17 cellular contexts compared by ENCODE assay signal in genomic region chr1:227546055-227546454, GRCh38. TPM values are rescaled to one million over a fixed set of nuclear protein-coding genes. Genes with fewer than 3 reads are reported as not detected.
A peak's percentile ranks its signal among the peaks of the same experiment; 100 is the strongest.
DNase-seq lines count a peak whose midpoint lies in the region; ATAC-seq, FAIRE-seq and TF ChIP-seq lines count a peak whose summit lies in the region.
"Had no signal": no experiment of that assay in that cellular context is flagged by ENCODE, and none has a peak within 500 bp of the region (broad histone marks: within the 10 kb centered on the region; RNA-seq: fewer than 3 reads in every experiment).

No MANE protein-coding gene starts in this region.

- H3K9me3 ChIP-seq in H9 (ENCODE audit: control insufficient read depth, low read depth, low read length) (no peaks in the 10 kb centered on the region), kidney (ENCODE audit: control insufficient read depth in 1 of 2, low read length in 2 of 2) (no peaks in the 10 kb centered on the region)
- H3K9me3 ChIP-seq: Caco-2 had no signal

- no peak overlapping the region for H3K27ac Mint-ChIP-seq in H9

- no peak overlapping the region for H4K5ac ChIP-seq in H9 (ENCODE audit: insufficient read length, low read depth, low read length)

- H3K4me3 ChIP-seq in kidney (ENCODE audit: low read length in 2 of 2) = no peak overlapping the region
- H3K4me3 ChIP-seq: BLaER1, GM12878 had no signal

- H3K14ac ChIP-seq in H9 (ENCODE audit: insufficient read depth, low read length) = no peak overlapping the region

- H2AFZ ChIP-seq in H9 (ENCODE audit: low read length) = no peak overlapping the region

- H2AK5ac ChIP-seq in H9 (ENCODE audit: insufficient read length, low read length) = no peak overlapping the region

- H3K27me3 Mint-ChIP-seq in H9 (ENCODE audit: low read depth) = peaks cover 17% of the 10 kb centered on the region

- H2BK15ac ChIP-seq in H9 (ENCODE audit: low read depth, low read length) = no peak overlapping the region

- no peak overlapping the region for H3K4ac ChIP-seq in H9 (ENCODE audit: low read depth, low read length)

- no peak overlapping the region for H2BK12ac ChIP-seq in H9 (ENCODE audit: insufficient read length, low read depth, low read length)

- H3K9me3 Mint-ChIP-seq in H9 = peaks cover 12 to 15% of the 10 kb centered on the region in 2 experiments

- H3K27ac ChIP-seq in H9 (ENCODE audit: insufficient read length, low read depth, low read length) = no peak overlapping the region
- no peak overlapping the region for H3K27ac ChIP-seq in kidney (ENCODE audit: low read depth in 2 of 2, low read length in 2 of 2)
- H3K27ac ChIP-seq: BLaER1 had no signal

- H3K4me1 Mint-ChIP-seq in H9 = peaks cover 0 to 4% of the 10 kb centered on the region in 2 experiments; a peak in 3 of 4 replicates

- H3K9ac ChIP-seq in H9 (ENCODE audit: extremely low read depth, insufficient read length, low read length) (no peak overlapping the region), kidney (ENCODE audit: low read length in 2 of 2) (no peak overlapping the region)
- H3K9ac ChIP-seq: BLaER1 had no signal

- H3K36me3 ChIP-seq in kidney (ENCODE audit: control insufficient read depth in 1 of 2, insufficient read depth in 2 of 2, low read length in 2 of 2) = no peaks in the 10 kb centered on the region
- H3K36me3 ChIP-seq: BLaER1 had no signal

- no peak overlapping the region for H3K18ac ChIP-seq in H9 (ENCODE audit: insufficient read length, low read depth, low read length)

- H3K4me3 Mint-ChIP-seq in H9 = no peak overlapping the region
- H3K4me3 Mint-ChIP-seq: CD8-positive, alpha-beta memory T cell had no signal

- no peak for ATAC-seq in sciatic nerve
- no peak for ATAC-seq in HG03457 (IDR thresholded peaks at IDR 0.05; ENCODE audit: unreplicated experiment)
- ATAC-seq: GM12878 had no signal

- H3T11ph ChIP-seq in H9 (ENCODE audit: low read length) = no peak overlapping the region

- no CpG with 5 or more reads among the region's 5 CpGs for WGBS in H9 (ENCODE audit: extremely low coverage, insufficient read length, low lambda C conversion rate)

- no peak for FAIRE-seq in kidney (lab: Jason Lieb, UNC)
- FAIRE-seq: GM12878, GM18507, H54, HTR-8/SVneo had no signal

- no peaks in the 10 kb centered on the region for H3K4me1 ChIP-seq in H9 (ENCODE audit: insufficient read depth, low read length)
- peaks cover 0 to 13% of the 10 kb centered on the region in 2 donors for H3K4me1 ChIP-seq in kidney (ENCODE audit: control insufficient read depth in 1 of 2, insufficient read depth in 1 of 2, low read depth in 1 of 2, low read length in 2 of 2)
- H3K4me1 ChIP-seq: Caco-2 had no signal

- no peaks in the 10 kb centered on the region for H4K20me1 ChIP-seq in H9 (ENCODE audit: control insufficient read depth, insufficient read depth, insufficient read length)
- H4K20me1 ChIP-seq: BLaER1 had no signal

- no peak overlapping the region for H3K23ac ChIP-seq in H9 (ENCODE audit: insufficient read length, low read depth, low read length)

- H4K8ac ChIP-seq in H9 (replicated peaks; ENCODE audit: insufficient read length, low read depth, low read length) = peak overlapping the region; percentile 72

- H3K27me3 ChIP-seq in H9 (ENCODE audit: insufficient read depth, low read length) = peaks cover 3% of the 10 kb centered on the region; the same call in 1 of the 2 replicates
- H3K27me3 ChIP-seq: BLaER1 had no signal

- CTCF ChIA-PET in HEK293T (lab: Yijun Ruan, JAX) = no interaction called here

- peak; percentile 46 for DNase-seq in activated CD8-positive, alpha-beta memory T cell treated with anti-CD3 and anti-CD28 coated beads for 24 hours
- no peak for DNase-seq in activated CD8-positive, alpha-beta memory T cell treated with anti-CD3 and anti-CD28 coated beads, Interleukin-2, amount 50 U/mL, for 48 hours
- no peak for DNase-seq in H9
- DNase-seq in kidney = peak; percentile 60
- DNase-seq in sciatic nerve (ENCODE audit: low spot score) = peak; percentile 40
- DNase-seq in cerebellum (ENCODE audit: low spot score) = no peak
- DNase-seq in HEK293T (ENCODE audit: extremely low spot score) = no peak
- DNase-seq: 8988T; AML-193; Caco-2; CD8-positive, alpha-beta memory T cell had no signal

- H4K91ac ChIP-seq in H9 (ENCODE audit: insufficient read length, low read depth, low read length) = no peak overlapping the region

- no peak overlapping the region for H2BK5ac ChIP-seq in H9 (ENCODE audit: insufficient read length, low read length)

- no peak overlapping the region for H2BK20ac ChIP-seq in H9 (ENCODE audit: low read depth, low read length, poor library complexity, severe bottlenecking)

- H2BK120ac ChIP-seq in H9 (ENCODE audit: low read depth, low read length, poor library complexity, severe bottlenecking) = no peak overlapping the region

- TF ChIP-seq CTCF in H9 (conservative IDR thresholded peaks at IDR 0.05) = no peak
- TF ChIP-seq CTCF in kidney (IDR thresholded peaks at IDR 0.05; ENCODE audit: borderline replicate concordance, extremely low read depth, insufficient read depth) = no peak

- no peaks in the 10 kb centered on the region for H3K79me2 ChIP-seq in H9 (ENCODE audit: insufficient read depth, low read length)

- POLR2A ChIA-PET in HEK293T (lab: Yijun Ruan, JAX) = interaction anchor here (1.0 kb wide), 1 partner anchor 18 kb away, joined by 3 read pairs; the partner anchor contains the start of gene ZNF678

- no peak overlapping the region for H3K4me2 ChIP-seq in H9 (ENCODE audit: insufficient read depth, insufficient read length, low read length)
- H3K4me2 ChIP-seq: BLaER1 had no signal

- no peak overlapping the region for H3K56ac ChIP-seq in H9 (ENCODE audit: insufficient read length, low read depth, low read length)

- H3K36me3 Mint-ChIP-seq in H9 (ENCODE audit: insufficient read depth in 1 of 3, low read depth in 3 of 3) = peaks cover 0 to 5% (median 2%) of the 10 kb centered on the region in 3 experiments; a peak in 3 of 7 replicates

- peaks cover 16% of the 10 kb centered on the region for H3K23me2 ChIP-seq in H9 (ENCODE audit: insufficient read length, low read depth, low read length, poor library complexity, severe bottlenecking)

- H3K79me1 ChIP-seq in H9 (ENCODE audit: insufficient read depth, low read depth, low read length, poor library complexity, severe bottlenecking) = no peaks in the 10 kb centered on the region

- intact Hi-C loops in kidney (cut with DNase I) = no loop called here
- intact Hi-C loops in sciatic nerve (cut with DNase I) = no loop called here

TF ChIP-seq in HEK293T, 16 proteins besides CTCF, POLR2A, EP300 and RAD21:
- TF ChIP-seq FOXK2 (IDR thresholded peaks at IDR 0.05) (no peak), PKNOX1 (IDR thresholded peaks at IDR 0.05) (no peak), ELF4 (IDR thresholded peaks at IDR 0.05) (no peak)

RNA-seq across cellular contexts. Expression of gene ZNF678, which starts 17.3 kb away (rescaled TPM):
- total RNA-seq in H9 (2021) = 24.4 and 25.3 TPM in 2 replicates
- total RNA-seq in kidney = 10.0 TPM
- polyA plus RNA-seq in kidney (ENCODE audit: insufficient read depth, low read depth, low replicate concordance) = 1.3 TPM
- 9.7 TPM for total RNA-seq in sciatic nerve
- total RNA-seq in cerebellum = 55.3 TPM

Comparison
In these comparisons a context has a peak if more than half of its experiments do, and no peak if none do; other contexts are left out.
1. DNase-seq: peak in activated CD8-positive, alpha-beta memory T cell treated with anti-CD3 and anti-CD28 coated beads for 24 hours (single experiment), kidney (single experiment) and sciatic nerve (single experiment); none in activated CD8-positive, alpha-beta memory T cell treated with anti-CD3 and anti-CD28 coated beads, Interleukin-2, amount 50 U/mL, for 48 hours (single experiment), H9 (single experiment), cerebellum (single experiment) and HEK293T (single experiment).